In the genomic region with DNA sequence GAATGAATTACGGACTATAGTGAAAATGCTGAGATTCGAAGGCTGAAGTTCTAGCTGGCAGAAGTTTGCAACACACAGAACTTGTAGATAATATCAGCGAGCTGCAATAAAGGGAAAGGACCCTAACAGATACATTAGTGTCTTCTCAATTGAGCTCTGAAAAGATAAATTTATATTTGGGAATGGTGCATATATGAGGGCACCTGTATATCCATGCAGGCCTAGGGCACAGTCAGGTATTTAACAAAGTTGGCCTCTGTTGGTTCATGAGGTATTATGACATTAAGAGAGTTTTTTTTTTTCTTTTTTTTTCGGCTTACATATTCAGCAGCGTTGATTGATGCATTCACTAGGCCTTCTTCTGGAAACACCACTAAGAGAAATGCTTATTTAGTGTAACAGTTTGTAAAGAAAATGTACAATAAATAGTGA, we compare ENCODE assay signal across 9 cellular contexts. TPM values are rescaled to one million over a fixed set of nuclear protein-coding genes. Genes with fewer than 3 reads are reported as not detected.
DNase-seq lines count a peak whose midpoint lies in the region; ATAC-seq, FAIRE-seq and TF ChIP-seq lines count a peak whose summit lies in the region.
"Had no signal": no experiment of that assay in that cellular context is flagged by ENCODE, and none has a peak within 500 bp of the region (broad histone marks: within the 10 kb centered on the region; RNA-seq: fewer than 3 reads in every experiment).

No MANE protein-coding gene starts in this region.

- CTCF ChIA-PET in A549 (lab: Yijun Ruan, JAX), result no interaction called here

- H3K27me3 Mint-ChIP-seq in chondrocyte (ENCODE audit: low read depth), result no peaks in the 10 kb centered on the region
- H3K27me3 Mint-ChIP-seq in naive B cell, result peaks cover 38 to 63% (median 55%) of the 10 kb centered on the region in 3 donors

- TF ChIP-seq RAD21 in A549 (conservative IDR thresholded peaks at IDR 0.05 in 1 of 2, IDR thresholded peaks at IDR 0.05 in 1 of 2), result no peak

- no peak for TF ChIP-seq EP300 in A549 (IDR thresholded peaks at IDR 0.05)

- peak overlapping the region; percentile 92 for H3K4me3 Mint-ChIP-seq in chondrocyte (ENCODE audit: unreplicated experiment)
- H3K4me3 Mint-ChIP-seq in naive B cell, result peak overlapping the region in 6 of 8 donors; percentile 85 to 91 (median 87)

- no peak for TF ChIP-seq POLR2A in A549 (IDR thresholded peaks at IDR 0.05; ENCODE audit: low read length)

- H3K36me3 Mint-ChIP-seq in chondrocyte (ENCODE audit: low read depth), result peaks cover 15% of the 10 kb centered on the region
- H3K36me3 Mint-ChIP-seq in naive B cell, result no peaks in the 10 kb centered on the region

- no peak for FAIRE-seq in A549 (lab: Jason Lieb, UNC)

- no peaks in the 10 kb centered on the region for H3K9me3 ChIP-seq in A549

- TF ChIP-seq CTCF in A549 (IDR thresholded peaks at IDR 0.05), result no peak
- no peak for TF ChIP-seq CTCF in chondrocyte (IDR thresholded peaks at IDR 0.05)

- no peak for DNase-seq in A549 (ENCODE audit: low read depth in 1 of 2, low spot score in 1 of 2)
- DNase-seq in NCI-H2029 (lab: John Stamatoyannopoulos, UW), result peak; percentile 58
- DNase-seq in chondrocyte (ENCODE audit: low spot score), result no peak
- no peak for DNase-seq in naive B cell
- no peak for DNase-seq in cerebellum (ENCODE audit: low spot score)
- DNase-seq in NCI-H345 treated with DMSO at 0.1 percent for 48 hours (lab: John Stamatoyannopoulos, UW; ENCODE audit: unreplicated experiment), result no peak
- DNase-seq in AG08395 (ENCODE audit: low spot score), result no peak
- DNase-seq: DND-41 had no signal

- 11% methylated on average over 5 of the region's 5 CpGs for WGBS in A549 (ENCODE audit: missing lambda C conversion rate)

- H3K9me3 Mint-ChIP-seq in chondrocyte (ENCODE audit: low read depth), result no peaks in the 10 kb centered on the region
- peaks cover 0 to 2% (median 0%) of the 10 kb centered on the region in 7 donors for H3K9me3 Mint-ChIP-seq in naive B cell

- POLR2A ChIA-PET in A549 (lab: Yijun Ruan, JAX), result no interaction called here

- H3K4me1 ChIP-seq in A549, result peaks cover 50% of the 10 kb centered on the region

- H3K27ac Mint-ChIP-seq in chondrocyte (ENCODE audit: unreplicated experiment) (peak overlapping the region; percentile 98), naive B cell (no peak overlapping the region)

- H3K4me1 Mint-ChIP-seq in chondrocyte (ENCODE audit: low read depth), result peaks cover 64% of the 10 kb centered on the region
- peaks cover 15 to 24% (median 24%) of the 10 kb centered on the region in 3 donors for H3K4me1 Mint-ChIP-seq in naive B cell

- peak overlapping the region; percentile 91 for H3K4me3 ChIP-seq in A549

- peak overlapping the region; percentile 68 for H3K4me2 ChIP-seq in A549

- H3K27ac ChIP-seq in A549, result peak overlapping the region; percentile 91 to 100

- ATAC-seq in A549 (no peak), naive B cell (ENCODE audit: low read depth in 2 of 2) (no peak), esophagus mucosa (no peak)

TF ChIP-seq in A549, 52 proteins besides CTCF, POLR2A, EP300 and RAD21:
- TF ChIP-seq BHLHE40 (IDR thresholded peaks at IDR 0.05; ENCODE audit: low read depth, low read length), result no peak
- TF ChIP-seq MAZ (IDR thresholded peaks at IDR 0.05; ENCODE audit: borderline replicate concordance, low read depth, low read length), result no peak
- TF ChIP-seq, protein P1, sequence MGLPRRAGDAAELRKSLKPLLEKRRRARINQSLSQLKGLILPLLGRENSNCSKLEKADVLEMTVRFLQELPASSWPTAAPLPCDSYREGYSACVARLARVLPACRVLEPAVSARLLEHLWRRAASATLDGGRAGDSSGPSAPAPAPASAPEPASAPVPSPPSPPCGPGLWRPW (IDR thresholded peaks at IDR 0.05), result no peak
- TF ChIP-seq PHF8 (IDR thresholded peaks at IDR 0.05; ENCODE audit: borderline replicate concordance, low read depth), result no peak
- no peak for TF ChIP-seq FOXS1 (CRISPR knock-in tag; IDR thresholded peaks at IDR 0.05)
- TF ChIP-seq HEYL (CRISPR knock-in tag; IDR thresholded peaks at IDR 0.05), result no peak
- no peak for TF ChIP-seq RNF2 (IDR thresholded peaks at IDR 0.05; ENCODE audit: borderline replicate concordance, low read depth)
- no peak for TF ChIP-seq HDAC2 (IDR thresholded peaks at IDR 0.05)
- no peak for TF ChIP-seq EHF (CRISPR knock-in tag; IDR thresholded peaks at IDR 0.05)
- no peak for TF ChIP-seq CHD2 (IDR thresholded peaks at IDR 0.05; ENCODE audit: low read length, partially characterized antibody)
- TF ChIP-seq, protein P2, sequence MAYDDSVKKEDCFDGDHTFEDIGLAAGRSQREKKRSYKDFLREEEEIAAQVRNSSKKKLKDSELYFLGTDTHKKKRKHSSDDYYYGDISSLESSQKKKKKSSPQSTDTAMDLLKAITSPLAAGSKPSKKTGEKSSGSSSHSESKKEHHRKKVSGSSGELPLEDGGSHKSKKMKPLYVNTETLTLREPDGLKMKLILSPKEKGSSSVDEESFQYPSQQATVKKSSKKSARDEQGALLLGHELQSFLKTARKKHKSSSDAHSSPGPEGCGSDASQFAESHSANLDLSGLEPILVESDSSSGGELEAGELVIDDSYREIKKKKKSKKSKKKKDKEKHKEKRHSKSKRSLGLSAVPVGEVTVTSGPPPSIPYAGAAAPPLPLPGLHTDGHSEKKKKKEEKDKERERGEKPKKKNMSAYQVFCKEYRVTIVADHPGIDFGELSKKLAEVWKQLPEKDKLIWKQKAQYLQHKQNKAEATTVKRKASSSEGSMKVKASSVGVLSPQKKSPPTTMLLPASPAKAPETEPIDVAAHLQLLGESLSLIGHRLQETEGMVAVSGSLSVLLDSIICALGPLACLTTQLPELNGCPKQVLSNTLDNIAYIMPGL (CRISPR knock-in tag; IDR thresholded peaks at IDR 0.05; ENCODE audit: borderline replicate concordance), result no peak
- TF ChIP-seq, protein P3, sequence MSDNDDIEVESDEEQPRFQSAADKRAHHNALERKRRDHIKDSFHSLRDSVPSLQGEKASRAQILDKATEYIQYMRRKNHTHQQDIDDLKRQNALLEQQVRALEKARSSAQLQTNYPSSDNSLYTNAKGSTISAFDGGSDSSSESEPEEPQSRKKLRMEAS (IDR thresholded peaks at IDR 0.05), result no peak
- no peak for TF ChIP-seq NFE2L2 (conservative IDR thresholded peaks at IDR 0.05; ENCODE audit: low read length)
- TF ChIP-seq RARB (CRISPR knock-in tag; IDR thresholded peaks at IDR 0.05), result no peak
- TF ChIP-seq FOSL2 (IDR thresholded peaks at IDR 0.05), result no peak
- TF ChIP-seq FOSL2 (CRISPR knock-in tag; IDR thresholded peaks at IDR 0.05), result no peak
- no peak for TF ChIP-seq ZSCAN20 (CRISPR knock-in tag; IDR thresholded peaks at IDR 0.05)
- TF ChIP-seq CBX8 (IDR thresholded peaks at IDR 0.05), result no peak

RNA-seq across cellular contexts. Expression of a gene that starts 2.2 kb away (rescaled TPM):
- 21.3 and 25.8 TPM in 2 replicates for polyA plus RNA-seq in A549 (2011; rRNA removed)
- polyA plus RNA-seq in A549 (2012; cell fraction: cytosol; rRNA removed), result 7.6 and 9.7 TPM in 2 replicates
- polyA plus RNA-seq in A549 (2012; cell fraction: nucleus; rRNA removed), result 6.6 and 9.0 TPM in 2 replicates
- polyA plus RNA-seq in A549 (2017; fragmentation: RNase III; extraction: RNeasy Plus Mini Kit Qiagen cat#74134 plus additional on column Dnase treatment), result 6.5 to 6.7 TPM (median 6.7 TPM) in 3 replicates
- polyA minus RNA-seq in A549 (2011; rRNA and poly(A)+ RNA removed), result 91.4 and 115 TPM in 2 replicates
- 43.0 to 64.1 TPM (median 47.3 TPM) in 3 replicates for total RNA-seq in chondrocyte
- 1 to 10 TPM in 4 of 6 donors, under 1 TPM in 2; 0.77 to 5.7 (median 1.4) TPM for polyA plus RNA-seq in naive B cell (ENCODE audit: low read depth in 6 of 6)
- 86.0 TPM for total RNA-seq in cerebellum
- total RNA-seq in esophagus mucosa, result 47.5 TPM
